ENCODE assay signal across 8 cellular contexts in the genomic region with DNA sequence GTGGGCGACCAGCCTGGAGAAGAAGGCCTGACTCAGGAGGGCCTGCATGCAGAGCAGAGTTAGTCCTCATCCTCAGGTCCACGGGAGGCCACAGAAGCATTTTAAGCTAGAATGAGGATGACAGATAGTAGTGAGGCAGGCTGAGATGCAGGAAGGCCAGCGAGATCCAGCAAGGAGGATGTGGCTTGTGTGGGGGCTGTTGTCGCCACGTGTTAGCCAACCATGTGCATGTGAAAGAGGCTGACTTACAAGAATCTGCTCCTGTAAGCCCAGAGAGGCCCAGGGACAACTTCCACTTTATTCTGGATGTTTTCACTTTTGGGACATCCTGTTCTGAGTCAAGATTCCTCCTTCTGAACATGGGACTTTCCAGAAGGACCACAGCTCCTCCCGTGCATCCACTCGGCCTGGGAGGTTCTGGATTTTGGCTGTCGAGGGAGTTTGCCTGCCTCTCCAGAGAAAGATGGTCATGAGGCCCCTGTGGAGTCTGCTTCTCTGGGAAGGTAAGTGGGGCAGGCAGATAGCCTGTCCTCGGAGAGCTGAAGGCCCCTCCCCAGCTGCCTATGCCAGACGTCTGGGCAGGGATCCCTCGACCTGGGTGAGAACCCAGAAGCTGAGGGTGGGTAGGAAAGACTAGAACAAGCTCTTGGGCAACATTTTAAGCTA. TPM values are rescaled to one million over a fixed set of nuclear protein-coding genes. Genes with fewer than 3 reads are reported as not detected.
A peak's percentile ranks its signal among the peaks of the same experiment; 100 is the strongest.
DNase-seq lines count a peak whose midpoint lies in the region; ATAC-seq and TF ChIP-seq lines count a peak whose summit lies in the region.

SLAMF8 (plus strand) TSS at position 438 of the 666 bp plus-strand sequence; CDS start at position 464, 26 bp downstream.

- H3K4me3 Mint-ChIP-seq in stimulated activated naive CD8-positive, alpha-beta T cell treated with anti-CD3 and anti-CD28 coated beads, Interleukin-15, Interleukin-2, amounts not matched to agents 100 ng/mL and 50 ng/mL, for 24 hours, result peak within 1 kb of the TSS; percentile 45

- peaks cover 59% of the 10 kb centered on the region for H3K4me1 ChIP-seq in lower lobe of right lung

- intact Hi-C loops in lower lobe of right lung (cut with DNase I), result no loop called here

- no peaks in the 10 kb centered on the region for H3K36me3 Mint-ChIP-seq in stimulated activated naive CD8-positive, alpha-beta T cell treated with anti-CD3 and anti-CD28 coated beads, Interleukin-15, Interleukin-2, amounts not matched to agents 100 ng/mL and 50 ng/mL, for 24 hours (ENCODE audit: low read depth)

- H3K9me3 Mint-ChIP-seq in stimulated activated naive CD8-positive, alpha-beta T cell treated with anti-CD3 and anti-CD28 coated beads, Interleukin-15, Interleukin-2, amounts not matched to agents 100 ng/mL and 50 ng/mL, for 24 hours, result no peaks in the 10 kb centered on the region

- H3K27me3 ChIP-seq in lower lobe of right lung (ENCODE audit: low read depth), result no peaks in the 10 kb centered on the region

- H3K4me1 Mint-ChIP-seq in stimulated activated naive CD8-positive, alpha-beta T cell treated with anti-CD3 and anti-CD28 coated beads, Interleukin-15, Interleukin-2, amounts not matched to agents 100 ng/mL and 50 ng/mL, for 24 hours (ENCODE audit: low read depth), result peaks cover 54% of the 10 kb centered on the region

- H3K27ac ChIP-seq in lower lobe of right lung, result peak within 1 kb of the TSS; percentile 38

- peak; percentile 69 for DNase-seq in activated CD4-positive, alpha-beta T cell treated with anti-CD3 and anti-CD28 coated beads for 48 hours
- DNase-seq in activated CD4-positive, alpha-beta T cell treated with anti-CD3 and anti-CD28 coated beads for 1 hour, result no peak
- peak; percentile 30 for DNase-seq in activated T-cell treated with anti-CD3 and anti-CD28 coated beads, Interleukin-2, amount 50 U/mL, for 1 hour
- DNase-seq in lower lobe of right lung, result peak; percentile 72
- DNase-seq in NCI-H2107 (lab: John Stamatoyannopoulos, UW), result no peak
- DNase-seq in NCI-H187 (lab: John Stamatoyannopoulos, UW), result no peak

- ATAC-seq in lower lobe of right lung, result peak; percentile 64 to 74
- ATAC-seq in GM19324 (IDR thresholded peaks at IDR 0.05; ENCODE audit: low FRiP score, unreplicated experiment), result no peak

- no peaks in the 10 kb centered on the region for H3K27me3 Mint-ChIP-seq in stimulated activated naive CD8-positive, alpha-beta T cell treated with anti-CD3 and anti-CD28 coated beads, Interleukin-15, Interleukin-2, amounts not matched to agents 100 ng/mL and 50 ng/mL, for 24 hours

- TF ChIP-seq CTCF in lower lobe of right lung (IDR thresholded peaks at IDR 0.05), result no peak

- H3K9me3 ChIP-seq in lower lobe of right lung, result no peaks in the 10 kb centered on the region

- peak within 1 kb of the TSS; percentile 63 for H3K27ac Mint-ChIP-seq in stimulated activated naive CD8-positive, alpha-beta T cell treated with anti-CD3 and anti-CD28 coated beads, Interleukin-15, Interleukin-2, amounts not matched to agents 100 ng/mL and 50 ng/mL, for 24 hours

- no peaks in the 10 kb centered on the region for H3K36me3 ChIP-seq in lower lobe of right lung

- H3K4me3 ChIP-seq in lower lobe of right lung, result peak within 1 kb of the TSS; percentile 45

RNA-seq across cellular contexts. Expression of gene SLAMF8, which starts in this region (rescaled TPM):
- 51.2 TPM for total RNA-seq in lower lobe of right lung

Comparison
In these comparisons a context has a peak if more than half of its experiments do, and no peak if none do; other contexts are left out.
1. DNase-seq: peak in activated CD4-positive, alpha-beta T cell treated with anti-CD3 and anti-CD28 coated beads for 48 hours (single experiment), activated T-cell treated with anti-CD3 and anti-CD28 coated beads, Interleukin-2, amount 50 U/mL, for 1 hour (single experiment) and lower lobe of right lung (single experiment); none in activated CD4-positive, alpha-beta T cell treated with anti-CD3 and anti-CD28 coated beads for 1 hour (single experiment), NCI-H2107 (single experiment) and NCI-H187 (0 of 2).